9 cellular contexts compared by ENCODE assay signal in genomic region chr9:755454-756381, GRCh38.
DNase-seq lines count a peak whose midpoint lies in the region; ATAC-seq and TF ChIP-seq lines count a peak whose summit lies in the region.
"Had no signal": no experiment of that assay in that cellular context is flagged by ENCODE, and none has a peak within 500 bp of the region (broad histone marks: within the 10 kb centered on the region; RNA-seq: fewer than 3 reads in every experiment).

No MANE protein-coding gene starts in this region.

- H3K9me3 Mint-ChIP-seq in chondrocyte (ENCODE audit: low read depth), result no peaks in the 10 kb centered on the region

- no peaks in the 10 kb centered on the region for H3K36me3 ChIP-seq in effector memory CD4-positive, alpha-beta T cell (ENCODE audit: control insufficient read depth, insufficient read depth, low read length)
- H3K36me3 ChIP-seq: cardiac muscle cell had no signal

- H3K27me3 ChIP-seq in effector memory CD4-positive, alpha-beta T cell (replicated peaks; ENCODE audit: control insufficient read depth, insufficient read depth, low read length, poor library complexity, severe bottlenecking), result no peaks in the 10 kb centered on the region
- H3K27me3 ChIP-seq: cardiac muscle cell had no signal

- no peak overlapping the region for H3K27ac ChIP-seq in effector memory CD4-positive, alpha-beta T cell (ENCODE audit: insufficient read depth, low read length, poor library complexity, severe bottlenecking)
- H3K27ac ChIP-seq: cardiac muscle cell had no signal

- peak; percentile 56 for TF ChIP-seq POLR2A in NB4 (IDR thresholded peaks at IDR 0.05; ENCODE audit: extremely low read depth, insufficient read length)

- H3K36me3 Mint-ChIP-seq in chondrocyte (ENCODE audit: low read depth), result no peaks in the 10 kb centered on the region

- ATAC-seq in GM19438 (IDR thresholded peaks at IDR 0.05; ENCODE audit: low read depth, unreplicated experiment) (peak; percentile 39), HG03139 (IDR thresholded peaks at IDR 0.05; ENCODE audit: unreplicated experiment) (no peak), HG02588 (IDR thresholded peaks at IDR 0.05; ENCODE audit: unreplicated experiment) (no peak)

- H3K4me1 ChIP-seq in effector memory CD4-positive, alpha-beta T cell (ENCODE audit: control insufficient read depth, insufficient read depth, low read length, poor library complexity, severe bottlenecking), result no peaks in the 10 kb centered on the region

- TF ChIP-seq CTCF in NB4 (IDR thresholded peaks at IDR 0.05; ENCODE audit: low read depth, low read length) (no peak), chondrocyte (IDR thresholded peaks at IDR 0.05) (no peak)

- H3K27me3 Mint-ChIP-seq in chondrocyte (ENCODE audit: low read depth), result no peaks in the 10 kb centered on the region

- DNase-seq in NB4 (ENCODE audit: low read depth), result peak; percentile 99
- DNase-seq in chondrocyte (ENCODE audit: low spot score), result no peak
- DNase-seq in skeletal muscle cell (ENCODE audit: low read depth), result peak; percentile 79
- DNase-seq in effector memory CD4-positive, alpha-beta T cell, result no peak
- DNase-seq in NCI-H2107 (lab: John Stamatoyannopoulos, UW), result no peak

- H3K9me3 ChIP-seq in effector memory CD4-positive, alpha-beta T cell (ENCODE audit: control insufficient read depth, low read length), result no peaks in the 10 kb centered on the region

- H3K4me1 Mint-ChIP-seq in chondrocyte (ENCODE audit: low read depth), result peaks cover 38% of the 10 kb centered on the region

- H3K4me3 Mint-ChIP-seq in chondrocyte (ENCODE audit: unreplicated experiment), result no peak overlapping the region

- peak overlapping the region; percentile 29 for H3K4me3 ChIP-seq in NB4 (ENCODE audit: low read depth, low read length)
- H3K4me3 ChIP-seq in skeletal muscle cell (ENCODE audit: low read depth, low read length), result no peak overlapping the region
- no peak overlapping the region for H3K4me3 ChIP-seq in effector memory CD4-positive, alpha-beta T cell (ENCODE audit: insufficient read depth, low read depth, low read length, poor library complexity, severe bottlenecking)
- H3K4me3 ChIP-seq: cardiac muscle cell had no signal

- H3K27ac Mint-ChIP-seq in chondrocyte (ENCODE audit: unreplicated experiment), result peak overlapping the region; percentile 41

Comparison
In these comparisons a context has a peak if more than half of its experiments do, and no peak if none do; other contexts are left out.
1. DNase-seq: peak in NB4 (single experiment) and skeletal muscle cell (single experiment); none in chondrocyte (single experiment), effector memory CD4-positive, alpha-beta T cell (0 of 3) and NCI-H2107 (single experiment).